Comparison of ENCODE assay signal across 8 cellular contexts in the genomic region with DNA sequence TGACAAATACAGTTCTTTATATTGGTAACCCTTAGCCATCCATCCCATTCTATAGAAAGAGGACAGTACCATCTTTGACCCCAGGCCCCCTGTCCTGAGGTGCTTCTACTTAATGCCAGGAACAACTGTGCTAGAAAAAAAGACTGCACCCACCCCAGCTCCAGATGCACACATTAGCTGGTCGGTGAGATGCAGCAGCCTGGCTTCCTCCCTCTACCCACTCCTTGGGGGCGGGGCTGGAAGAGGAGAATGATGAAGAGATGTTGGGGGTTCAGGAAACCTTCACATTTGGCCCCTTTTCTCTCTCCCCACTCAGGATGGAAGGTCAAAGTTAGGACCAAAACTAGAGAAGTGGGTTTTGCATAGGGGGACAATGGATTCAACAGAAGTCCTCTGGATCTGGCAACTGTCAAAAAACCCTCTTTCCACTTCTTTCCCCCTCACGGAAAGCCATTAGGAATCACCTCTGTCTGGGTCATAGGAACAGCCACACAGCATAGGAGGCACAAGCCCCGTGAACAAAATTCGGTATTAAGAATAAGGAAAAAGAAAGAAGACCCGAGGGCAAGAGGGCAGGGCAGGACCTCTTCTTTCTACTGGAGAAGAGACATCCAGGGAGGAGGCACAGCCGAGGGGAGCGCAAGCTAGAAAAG. TPM values are rescaled to one million over a fixed set of nuclear protein-coding genes. Genes with fewer than 3 reads are reported as not detected.
DNase-seq lines count a peak whose midpoint lies in the region; ATAC-seq and TF ChIP-seq lines count a peak whose summit lies in the region.

No MANE protein-coding gene starts in this region.

- peaks cover 0 to 9% (median 0%) of the 10 kb centered on the region in 5 experiments for H3K9me3 Mint-ChIP-seq in brain

- H3K36me3 ChIP-seq in BLaER1 = no peaks in the 10 kb centered on the region
- no peaks in the 10 kb centered on the region for H3K36me3 ChIP-seq in HUES48 (ENCODE audit: control insufficient read depth, insufficient read depth, low read length)
- H3K36me3 ChIP-seq in muscle layer of colon (ENCODE audit: insufficient read depth, low read length) = no peaks in the 10 kb centered on the region

- H3K27me3 ChIP-seq in BLaER1 (peaks cover 61% of the 10 kb centered on the region), HUES48 (ENCODE audit: control insufficient read depth, insufficient read depth, low read length) (peaks cover 65% of the 10 kb centered on the region), muscle layer of colon (ENCODE audit: control insufficient read depth in 1 of 2, insufficient read depth in 2 of 2, low read length in 2 of 2) (peaks cover 8% of the 10 kb centered on the region in 2 donors)

- H3K27ac ChIP-seq in BLaER1 = no peak overlapping the region
- no peak overlapping the region for H3K27ac ChIP-seq in HUES48 (ENCODE audit: low read depth, low read length)
- no peak overlapping the region for H3K27ac ChIP-seq in muscle layer of colon (ENCODE audit: low read depth, low read length)

- H3K4me1 Mint-ChIP-seq in brain = peaks cover 29% of the 10 kb centered on the region

- peaks cover 74% of the 10 kb centered on the region for H3K27me3 Mint-ChIP-seq in brain

- H3K4me2 ChIP-seq in BLaER1 = peak overlapping the region; percentile 74

- DNase-seq in posterior vena cava (ENCODE audit: low spot score) (no peak), activated gamma-delta T cell (lab: John Stamatoyannopoulos, UW) (no peak)

- intact Hi-C loops in posterior vena cava (cut with DNase I) = no loop called here

- peak overlapping the region in 4 of 5 experiments; percentile 2 to 56 (median 20) for H3K27ac Mint-ChIP-seq in brain

- H4K20me1 ChIP-seq in BLaER1 = no peaks in the 10 kb centered on the region; the same call in 1 of the 2 replicates

- peaks cover 21% of the 10 kb centered on the region for H3K9me3 ChIP-seq in BLaER1
- no peaks in the 10 kb centered on the region for H3K9me3 ChIP-seq in HUES48 (ENCODE audit: control insufficient read depth, insufficient read depth, low read length)
- H3K9me3 ChIP-seq in muscle layer of colon (ENCODE audit: low read length) = no peaks in the 10 kb centered on the region

- no peak for TF ChIP-seq CTCF in brain (conservative IDR thresholded peaks at IDR 0.05)

- ATAC-seq in HG02840 (IDR thresholded peaks at IDR 0.05; ENCODE audit: low FRiP score, unreplicated experiment) (no peak), HG03565 (IDR thresholded peaks at IDR 0.05; ENCODE audit: unreplicated experiment) (no peak)

- peak overlapping the region; percentile 85 to 93 (median 90) for H3K4me3 Mint-ChIP-seq in brain

- H3K4me1 ChIP-seq in BLaER1 = 0 out of 2 replicates have a peak, but pooled peaks cover 11% of the 10 kb centered on the region
- H3K4me1 ChIP-seq in HUES48 (ENCODE audit: control insufficient read depth, insufficient read depth, low read length) = peaks cover 6% of the 10 kb centered on the region; the same call in 1 of the 2 replicates
- peaks cover 7% of the 10 kb centered on the region for H3K4me1 ChIP-seq in muscle layer of colon (ENCODE audit: insufficient read depth, low read length)

- peak overlapping the region; percentile 61 for H3K4me3 ChIP-seq in BLaER1
- peak overlapping the region; percentile 69 for H3K4me3 ChIP-seq in HUES48 (ENCODE audit: low read depth, low read length)
- H3K4me3 ChIP-seq in muscle layer of colon (ENCODE audit: low read depth in 1 of 2, low read length in 2 of 2) = peak overlapping the region; percentile 64 to 77

- H3K9ac ChIP-seq in BLaER1 (no peak overlapping the region), HUES48 (ENCODE audit: low read depth, low read length) (no peak overlapping the region), muscle layer of colon (ENCODE audit: low read length) (no peak overlapping the region)

- no peaks in the 10 kb centered on the region for H3K36me3 Mint-ChIP-seq in brain

RNA-seq across cellular contexts. Expression of a gene that starts 0.8 kb away (rescaled TPM):
- polyA plus RNA-seq in brain (ENCODE audit: insufficient read depth, low read depth, low replicate concordance) = 9.2 TPM
- 1 to 10 TPM; 3.1 to 6.0 TPM for total RNA-seq in posterior vena cava

RNA-seq across cellular contexts. Expression of a gene that starts 38.8 kb away (rescaled TPM):
- 41.1 TPM for polyA plus RNA-seq in brain (ENCODE audit: insufficient read depth, low read depth, low replicate concordance)
- total RNA-seq in posterior vena cava = 10 to 100 TPM; 20.6 to 26.1 TPM
